In the genomic region with DNA sequence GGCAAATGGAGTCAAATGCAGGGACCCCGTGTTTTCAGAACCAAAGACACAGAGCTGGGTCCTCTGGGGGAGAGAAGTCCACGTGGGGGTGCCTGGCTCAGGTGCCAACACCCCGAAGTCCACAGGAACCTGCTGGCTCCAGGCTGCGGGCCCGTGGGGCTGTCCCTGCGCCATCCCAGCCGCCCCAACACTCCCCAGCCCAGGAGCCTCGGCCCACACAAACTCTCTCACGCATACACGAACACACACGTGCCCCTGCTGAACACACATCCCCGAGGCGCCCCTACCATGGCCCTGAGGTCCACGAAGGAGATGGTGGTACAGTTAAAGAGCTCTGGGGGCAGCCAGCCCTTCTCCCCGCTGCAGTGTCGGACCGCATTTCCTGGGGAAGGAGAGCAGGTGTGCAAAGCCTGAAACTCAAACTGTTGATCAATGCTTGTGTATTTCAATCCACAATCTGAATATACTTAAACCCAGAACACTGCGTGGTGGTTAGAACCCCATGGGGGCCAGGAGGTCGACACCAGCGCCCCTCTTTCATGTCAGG, we compare ENCODE assay signal across 17 cellular contexts. TPM values are rescaled to one million over a fixed set of nuclear protein-coding genes. Genes with fewer than 3 reads are reported as not detected.
DNase-seq lines count a peak whose midpoint lies in the region; ATAC-seq and TF ChIP-seq lines count a peak whose summit lies in the region.
"Had no signal": no experiment of that assay in that cellular context is flagged by ENCODE, and none has a peak within 500 bp of the region (broad histone marks: within the 10 kb centered on the region; RNA-seq: fewer than 3 reads in every experiment).

No MANE protein-coding gene starts in this region.

- peak overlapping the region; percentile 37 for H3K4me2 ChIP-seq in fibroblast of lung (ENCODE audit: extremely low read depth, insufficient read depth, low read length)

- TF ChIP-seq POLR2A in prostate gland (IDR thresholded peaks at IDR 0.05): no peak

- no peaks in the 10 kb centered on the region for H4K20me1 ChIP-seq in fibroblast of lung (ENCODE audit: control insufficient read depth, extremely low read depth, insufficient read depth, low read length)

- H3K27ac ChIP-seq in SJCRH30 (no peak overlapping the region), fibroblast of lung (ENCODE audit: insufficient read depth, low read length) (no peak overlapping the region), prostate gland (peak overlapping the region; percentile 75 to 78)

- H3K4me3 ChIP-seq in BE2C (ENCODE audit: low read depth, low read length) (peak overlapping the region; percentile 50), SJCRH30 (peak overlapping the region; percentile 39), fibroblast of lung (replicated peaks in 1 of 4; ENCODE audit: control extremely low read depth in 1 of 4, insufficient read depth in 1 of 4, low read depth in 3 of 4, low read length in 4 of 4) (no peak overlapping the region), prostate gland (no peak overlapping the region)
- H3K4me3 ChIP-seq: upper lobe of right lung had no signal

- H3K9me3 ChIP-seq in BE2C (no peaks in the 10 kb centered on the region), SJCRH30 (replicated peaks) (no peaks in the 10 kb centered on the region), fibroblast of lung (ENCODE audit: control insufficient read depth, insufficient read depth, low read depth, low read length) (no peaks in the 10 kb centered on the region), prostate gland (no peaks in the 10 kb centered on the region)
- H3K9me3 ChIP-seq: upper lobe of right lung had no signal

- H3K27me3 ChIP-seq in BE2C: no peaks in the 10 kb centered on the region
- H3K27me3 ChIP-seq in SJCRH30: peaks cover 4% of the 10 kb centered on the region; the same call in 1 of the 2 replicates
- no peaks in the 10 kb centered on the region for H3K27me3 ChIP-seq in fibroblast of lung (ENCODE audit: control insufficient read depth, insufficient read depth, low read length)
- no peaks in the 10 kb centered on the region for H3K27me3 ChIP-seq in prostate gland (replicated peaks; ENCODE audit: insufficient read depth)
- H3K27me3 ChIP-seq: upper lobe of right lung had no signal

- DNase-seq in BE2C (no peak), SJCRH30 (no peak), fibroblast of lung (ENCODE audit: low read depth in 2 of 2) (no peak), prostate gland (ENCODE audit: low spot score) (no peak), SKM-1 (lab: John Stamatoyannopoulos, UW; ENCODE audit: unreplicated experiment) (no peak), retina (no peak)
- DNase-seq in stimulated activated CD4-positive, alpha-beta T cell treated with anti-CD3 and anti-CD28 coated beads, Interleukin-1b, Interleukin-23, amount 100 ng/mL, for 48 hours: no peak
- DNase-seq: activated CD4-positive, alpha-beta T cell treated with anti-CD3 and anti-CD28 coated beads, Interleukin-2, amount 10 ng/mL, durations not matched to agents 24 days and 14 days; activated CD8-positive, alpha-beta memory T cell treated with anti-CD3 and anti-CD28 coated beads, Interleukin-2, amount 10 ng/mL, durations not matched to agents 7 days and 5 days; immature natural killer cell; NCI-H146; occipital lobe; stimulated activated CD4-positive, alpha-beta T cell treated with anti-CD3 and anti-CD28 coated beads, Interleukin-4, amount 100 ng/mL, for 1 hour; stimulated activated naive CD8-positive, alpha-beta T cell treated with anti-CD3 and anti-CD28 coated beads, Interleukin-15, amount 100 ng/mL, for 72 hours; T-cell; upper lobe of right lung had no signal

- TF ChIP-seq CTCF in BE2C (IDR thresholded peaks at IDR 0.05; ENCODE audit: low read depth, low read length) (no peak), fibroblast of lung (conservative IDR thresholded peaks at IDR 0.05 in 1 of 2, IDR thresholded peaks at IDR 0.05 in 1 of 2; ENCODE audit: low read depth in 1 of 2, low read length in 2 of 2) (no peak), prostate gland (IDR thresholded peaks at IDR 0.05) (no peak)

- H3K9ac ChIP-seq in fibroblast of lung (ENCODE audit: insufficient read depth, low read length): no peak overlapping the region

- intact Hi-C loops in prostate gland (cut with DNase I): no loop called here

- no peak for ATAC-seq in HG03095 (IDR thresholded peaks at IDR 0.05; ENCODE audit: unreplicated experiment)
- ATAC-seq: activated CD8-positive, alpha-beta memory T cell treated with anti-CD3 and anti-CD28 coated beads, Interleukin-2, amount 10 ng/mL, durations not matched to agents 7 days and 5 days; stimulated activated naive CD8-positive, alpha-beta T cell treated with anti-CD3 and anti-CD28 coated beads, Interleukin-15, amount 100 ng/mL, for 72 hours; T-cell had no signal

- H3K79me2 ChIP-seq in fibroblast of lung (ENCODE audit: control insufficient read depth, insufficient read depth, low read length): no peaks in the 10 kb centered on the region

- H3K36me3 ChIP-seq in BE2C: no peaks in the 10 kb centered on the region
- no peaks in the 10 kb centered on the region for H3K36me3 ChIP-seq in SJCRH30
- H3K36me3 ChIP-seq in fibroblast of lung (ENCODE audit: control insufficient read depth, insufficient read depth, low read length): no peaks in the 10 kb centered on the region
- H3K36me3 ChIP-seq in prostate gland: no peaks in the 10 kb centered on the region
- H3K36me3 ChIP-seq: upper lobe of right lung had no signal

- peak overlapping the region; percentile 24 for H2AFZ ChIP-seq in fibroblast of lung (ENCODE audit: low read length)

- WGBS in prostate gland: 73% methylated on average over 20 of the region's 20 CpGs

- H3K4me1 ChIP-seq in BE2C: no peaks in the 10 kb centered on the region
- no peaks in the 10 kb centered on the region; the same call in 1 of the 2 replicates for H3K4me1 ChIP-seq in SJCRH30
- no peaks in the 10 kb centered on the region for H3K4me1 ChIP-seq in fibroblast of lung (ENCODE audit: control insufficient read depth, extremely low read depth, insufficient read depth, low read length)
- H3K4me1 ChIP-seq in prostate gland (replicated peaks): peaks cover 6% of the 10 kb centered on the region
- H3K4me1 ChIP-seq: upper lobe of right lung had no signal

RNA-seq across cellular contexts. Expression of a gene that starts 54.7 kb away (rescaled TPM):
- 142 TPM for polyA plus RNA-seq in BE2C (2012; ENCODE audit: insufficient read depth, insufficient read length, low read depth)
- 79.9 and 94.8 TPM in 2 replicates for total RNA-seq in SJCRH30 (2014; rRNA removed; shearing (Covaris generic))
- total RNA-seq in fibroblast of lung: 20.5 and 22.1 TPM in 2 replicates
- polyA plus RNA-seq in fibroblast of lung: 18.4 and 21.9 TPM in 2 replicates
- polyA plus RNA-seq in fibroblast of lung (2012): 20.3 and 25.5 TPM in 2 replicates
- polyA minus RNA-seq in fibroblast of lung (ENCODE audit: low replicate concordance): 6.2 and 15.4 TPM in 2 replicates
- total RNA-seq in prostate gland: 10 to 100 TPM; 35.1 to 52.9 TPM

Comparison
In these comparisons a context has a peak if more than half of its experiments do, and no peak if none do; other contexts are left out.
1. H3K4me3 ChIP-seq: peak in BE2C (single experiment) and SJCRH30 (single experiment); none in fibroblast of lung (0 of 4) and prostate gland (0 of 2).
2. H3K27ac ChIP-seq: peak in prostate gland (2 of 2); none in SJCRH30 (single experiment) and fibroblast of lung (single experiment).